In the genomic region with DNA sequence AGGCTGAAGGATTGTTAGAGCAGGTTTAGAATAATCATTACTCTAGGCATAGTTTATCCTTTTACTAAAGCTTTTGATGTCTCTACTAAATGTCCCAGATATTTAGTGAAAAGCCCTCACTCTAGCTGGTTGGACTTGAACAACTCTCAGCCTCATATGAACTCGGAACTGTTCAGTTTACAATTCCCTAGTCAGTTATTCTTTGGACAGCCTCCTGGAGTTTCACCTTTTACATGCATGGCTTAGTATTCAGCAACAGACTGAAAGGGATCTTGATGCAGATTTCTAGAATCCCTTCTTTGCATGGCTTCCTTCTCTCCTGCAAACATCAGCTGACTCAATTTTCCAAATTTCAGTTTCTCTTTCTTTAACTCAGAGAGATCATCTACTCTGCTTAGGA, we compare ENCODE assay signal across 13 cellular contexts.
"Had no signal": no experiment of that assay in that cellular context is flagged by ENCODE, and none has a peak within 500 bp of the region (broad histone marks: within the 10 kb centered on the region; RNA-seq: fewer than 3 reads in every experiment).

No MANE protein-coding gene starts in this region.

- H3K9me3 ChIP-seq: gastrocnemius medialis had no signal

- H3K27me3 Mint-ChIP-seq: memory B cell had no signal

- H3K36me3 ChIP-seq: gastrocnemius medialis, heart left ventricle had no signal

- H3K4me3 Mint-ChIP-seq: memory B cell; stimulated activated effector memory CD8-positive, alpha-beta T cell treated with anti-CD3 and anti-CD28 coated beads, Interleukin-12 subunit alpha, Interleukin-12 subunit beta, amount 100 ng/mL, for 72 hours had no signal

- H3K27ac Mint-ChIP-seq: memory B cell; stimulated activated effector memory CD8-positive, alpha-beta T cell treated with anti-CD3 and anti-CD28 coated beads, Interleukin-12 subunit alpha, Interleukin-12 subunit beta, amount 100 ng/mL, for 72 hours had no signal

- H3K27me3 ChIP-seq: gastrocnemius medialis, heart left ventricle had no signal

- H3K4me1 Mint-ChIP-seq: memory B cell; stimulated activated effector memory CD8-positive, alpha-beta T cell treated with anti-CD3 and anti-CD28 coated beads, Interleukin-12 subunit alpha, Interleukin-12 subunit beta, amount 100 ng/mL, for 72 hours had no signal

- DNase-seq: activated CD4-positive, CD25-positive, alpha-beta regulatory T cell treated with anti-CD3 and anti-CD28 coated beads, Interleukin-2, amount 50 U/mL, for 72 hours; activated naive CD4-positive, alpha-beta T cell treated with Interleukin-2 at 50 U/mL for 16 hours; activated T-cell treated with anti-CD3 and anti-CD28 coated beads for 4 hours; aorta; gastrocnemius medialis; heart left ventricle; left cardiac atrium; stimulated activated CD4-positive, alpha-beta T cell treated with anti-CD3 and anti-CD28 coated beads, Interleukin-12 subunit alpha, Interleukin-12 subunit beta, amount 100 ng/mL, for 4 hours; T-helper 1 cell; T1000 had no signal

- H3K27ac ChIP-seq: epithelial cell of prostate, heart left ventricle had no signal

- ATAC-seq: heart left ventricle; stimulated activated effector memory CD8-positive, alpha-beta T cell treated with anti-CD3 and anti-CD28 coated beads, Interleukin-12 subunit alpha, Interleukin-12 subunit beta, amount 100 ng/mL, for 72 hours had no signal

- H3K4me3 ChIP-seq: gastrocnemius medialis, heart left ventricle had no signal
